ENCODE assay signal across 21 cellular contexts in the genomic region with DNA sequence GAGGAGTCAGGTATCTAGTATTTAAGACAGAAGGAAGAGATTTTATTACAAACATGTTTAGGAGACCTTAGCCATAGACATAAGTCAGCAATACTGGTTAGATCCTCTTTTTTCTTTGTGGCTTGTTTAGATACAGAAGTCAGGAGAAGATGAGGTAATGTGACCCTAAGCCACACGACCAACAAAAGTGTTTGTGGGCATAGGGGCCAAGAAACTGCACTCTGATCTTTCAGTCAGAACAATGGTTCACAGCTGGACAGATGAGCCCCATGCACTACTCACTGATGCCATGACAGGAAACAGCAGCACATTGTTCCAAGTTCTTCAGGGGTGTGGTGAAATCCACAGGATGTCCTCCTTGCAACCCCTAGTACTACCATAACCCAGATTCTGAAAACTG.
DNase-seq lines count a peak whose midpoint lies in the region; FAIRE-seq and TF ChIP-seq lines count a peak whose summit lies in the region.
"Had no signal": no experiment of that assay in that cellular context is flagged by ENCODE, and none has a peak within 500 bp of the region (broad histone marks: within the 10 kb centered on the region; RNA-seq: fewer than 3 reads in every experiment).

No MANE protein-coding gene starts in this region.

- no peak for FAIRE-seq in GM12891 (lab: Jason Lieb, UNC)

- no peak for TF ChIP-seq POLR2A in GM12891 (IDR thresholded peaks at IDR 0.05; ENCODE audit: low read depth, low read length)

- DNase-seq in Kasumi-1 (lab: John Stamatoyannopoulos, UW), result peak; percentile 73 to 75
- DNase-seq in NOMO-1 treated with dmso at 0.1 percent for 144 hours (lab: John Stamatoyannopoulos, UW; ENCODE audit: unreplicated experiment), result peak; percentile 7
- DNase-seq in dermis blood vessel endothelial cell, result peak; percentile 43
- DNase-seq in pons (ENCODE audit: low spot score), result peak; percentile 72
- DNase-seq in activated gamma-delta T cell treated with Interleukin-2 at 50 U/mL for 16 hours, result no peak
- DNase-seq in GM12891 (ENCODE audit: insufficient read length, low spot score), result no peak
- DNase-seq in activated naive CD4-positive, alpha-beta T cell treated with Interleukin-2 at 50 U/mL for 16 hours, result no peak
- DNase-seq: activated CD8-positive, alpha-beta T cell treated with anti-CD3 and anti-CD28 coated beads, Interleukin-2, amount 10 ng/mL, durations not matched to agents 7 days and 5 days; activated naive CD4-positive, alpha-beta T cell treated with anti-CD3 and anti-CD28 coated beads, Interleukin-2, amount 50 U/mL, for 16 hours; activated T-cell treated with anti-CD3 and anti-CD28 coated beads, Interleukin-2, amount 50 U/mL, for 24 hours; cerebellar nuclear complex; effector memory CD8-positive, alpha-beta T cell; esophagus squamous epithelium; glutamatergic neuron; H9; left colon; NCI-H1694; psoas muscle; spleen; stimulated activated CD4-positive, alpha-beta T cell treated with anti-CD3 and anti-CD28 coated beads, Interleukin-4, amount 100 ng/mL, for 24 hours; tibial artery had no signal

TF ChIP-seq in GM12891, 5 proteins besides CTCF, POLR2A, EP300 and RAD21:
- no peak for TF ChIP-seq SPI1 (IDR thresholded peaks at IDR 0.05; ENCODE audit: low read depth, low read length)
- no peak for TF ChIP-seq POLR2AphosphoS5 (IDR thresholded peaks at IDR 0.05; ENCODE audit: low read depth, low read length)
- no peak for TF ChIP-seq POU2F2 (IDR thresholded peaks at IDR 0.05; ENCODE audit: low read depth, low read length)
- no peak for TF ChIP-seq TAF1 (IDR thresholded peaks at IDR 0.05; ENCODE audit: low read depth, low read length)
- TF ChIP-seq PAX5 (IDR thresholded peaks at IDR 0.05; ENCODE audit: insufficient read depth, low read length, severe bottlenecking), result no peak
TF ChIP-seq in GM12891: peak in this region for 0.

Comparison
In these comparisons a context has a peak if more than half of its experiments do, and no peak if none do; other contexts are left out.
1. DNase-seq: peak in Kasumi-1 (2 of 2), NOMO-1 treated with dmso at 0.1 percent for 144 hours (single experiment), dermis blood vessel endothelial cell (single experiment) and pons (single experiment); none in activated gamma-delta T cell treated with Interleukin-2 at 50 U/mL for 16 hours (single experiment), GM12891 (single experiment) and activated naive CD4-positive, alpha-beta T cell treated with Interleukin-2 at 50 U/mL for 16 hours (single experiment).